ENCODE assay signal across 10 cellular contexts in genomic region chr9:109600142-109600541, GRCh38.
DNase-seq lines count a peak whose midpoint lies in the region; TF ChIP-seq lines count a peak whose summit lies in the region.
"Had no signal": no experiment of that assay in that cellular context is flagged by ENCODE, and none has a peak within 500 bp of the region (broad histone marks: within the 10 kb centered on the region; RNA-seq: fewer than 3 reads in every experiment).

No MANE protein-coding gene starts in this region.

- no peak overlapping the region for H3K18ac ChIP-seq in mesenchymal stem cell (ENCODE audit: low read depth in 1 of 2, low read length in 2 of 2)

- H4K8ac ChIP-seq in mesenchymal stem cell (ENCODE audit: low read length) = no peak overlapping the region

- TF ChIP-seq CTCF in dorsolateral prefrontal cortex (IDR thresholded peaks at IDR 0.05 in 54 of 56, conservative IDR thresholded peaks at IDR 0.05 in 2 of 56; ENCODE audit: low read depth in 1 of 56, partially characterized antibody in 56 of 56) = no peak

- peak; percentile 74 for DNase-seq in EL
- peak; percentile 55 for DNase-seq in LHCN-M2 (ENCODE audit: low read depth)
- peak; percentile 88 for DNase-seq in brain pericyte (ENCODE audit: low read depth, low spot score)
- peak; percentile 51 for DNase-seq in mesenchymal stem cell
- DNase-seq in mesenteric fat pad (ENCODE audit: low spot score) = no peak
- no peak for DNase-seq in NCI-H2081 (lab: John Stamatoyannopoulos, UW)
- no peak for DNase-seq in NCI-H1417 (lab: John Stamatoyannopoulos, UW)
- no peak for DNase-seq in dorsolateral prefrontal cortex
- DNase-seq: activated naive CD4-positive, alpha-beta T cell treated with anti-CD3 and anti-CD28 coated beads for 36 hours; ovary had no signal

- no peaks in the 10 kb centered on the region for H3K36me3 ChIP-seq in mesenchymal stem cell (ENCODE audit: control insufficient read depth in 1 of 2, insufficient read depth in 2 of 2, low read depth in 1 of 2, low read length in 2 of 2)
- H3K36me3 ChIP-seq: ovary had no signal

- H2AK5ac ChIP-seq in mesenchymal stem cell (ENCODE audit: low read length, severe bottlenecking) = no peak overlapping the region

- WGBS in mesenchymal stem cell = 55% methylated on average over 1 of the region's 2 CpGs

- no peak overlapping the region for H3K4me2 ChIP-seq in mesenchymal stem cell (ENCODE audit: low read length, poor library complexity, severe bottlenecking)

- intact Hi-C loops in dorsolateral prefrontal cortex (cut with DNase I) = no loop called here

- H4K91ac ChIP-seq in mesenchymal stem cell (ENCODE audit: low read length) = no peak overlapping the region

- peaks cover 3% of the 10 kb centered on the region for H3K4me1 ChIP-seq in mesenchymal stem cell (ENCODE audit: control insufficient read depth, insufficient read depth, low read depth, low read length)

- no peak overlapping the region for H3K9ac ChIP-seq in mesenchymal stem cell (ENCODE audit: low read length)

- no peak overlapping the region for H2BK15ac ChIP-seq in mesenchymal stem cell (ENCODE audit: low read depth, poor library complexity, severe bottlenecking)

- H2BK120ac ChIP-seq in mesenchymal stem cell (ENCODE audit: low read depth, low read length) = no peak overlapping the region

- no peak overlapping the region for H3K4ac ChIP-seq in mesenchymal stem cell (ENCODE audit: low read depth in 1 of 2, low read length in 2 of 2)

- H3K27me3 ChIP-seq in mesenchymal stem cell (ENCODE audit: control insufficient read depth in 1 of 2, insufficient read depth in 1 of 2, low read length in 2 of 2) (peaks cover 16 to 18% of the 10 kb centered on the region in 2 experiments), dorsolateral prefrontal cortex (peaks cover 0 to 4% (median 0%) of the 10 kb centered on the region in 45 donors)
- H3K27me3 ChIP-seq: ovary had no signal

- no peak overlapping the region for H3K27ac ChIP-seq in mesenchymal stem cell (ENCODE audit: low read length, poor library complexity, severe bottlenecking)
- H3K27ac ChIP-seq in dorsolateral prefrontal cortex = no peak overlapping the region
- H3K27ac ChIP-seq: ovary had no signal

- no peak overlapping the region for H3K14ac ChIP-seq in mesenchymal stem cell (ENCODE audit: low read length in 2 of 2)

- no peak overlapping the region for H2BK5ac ChIP-seq in mesenchymal stem cell (ENCODE audit: low read depth, low read length, poor library complexity, severe bottlenecking)

- H3K9me3 ChIP-seq in mesenchymal stem cell (ENCODE audit: control insufficient read depth, low read length) = no peaks in the 10 kb centered on the region
- H3K9me3 ChIP-seq: ovary had no signal

- H3K79me1 ChIP-seq in mesenchymal stem cell (replicated peaks; ENCODE audit: low read length, poor library complexity, severe bottlenecking) = no peaks in the 10 kb centered on the region

- H3K4me3 ChIP-seq in mesenchymal stem cell (ENCODE audit: insufficient read depth in 1 of 2, low read depth in 1 of 2, low read length in 2 of 2) (no peak overlapping the region), dorsolateral prefrontal cortex (no peak overlapping the region)
- H3K4me3 ChIP-seq: ovary had no signal

- no peak overlapping the region for H2AFZ ChIP-seq in mesenchymal stem cell (ENCODE audit: low read depth, low read length)

- H2BK12ac ChIP-seq in mesenchymal stem cell (ENCODE audit: low read length in 2 of 2) = no peak overlapping the region

- H3K23ac ChIP-seq in mesenchymal stem cell (ENCODE audit: low read length in 2 of 2) = no peak overlapping the region

Comparison
In these comparisons a context has a peak if more than half of its experiments do, and no peak if none do; other contexts are left out.
1. DNase-seq: peak in EL (single experiment), LHCN-M2 (single experiment), brain pericyte (single experiment) and mesenchymal stem cell (single experiment); none in mesenteric fat pad (single experiment), NCI-H2081 (0 of 2), NCI-H1417 (0 of 3) and dorsolateral prefrontal cortex (0 of 10).